ENCODE assay signal across 22 cellular contexts in genomic region chr11:124923296-124923695, GRCh38. TPM values are rescaled to one million over a fixed set of nuclear protein-coding genes. Genes with fewer than 3 reads are reported as not detected.
A peak's percentile ranks its signal among the peaks of the same experiment; 100 is the strongest.
DNase-seq lines count a peak whose midpoint lies in the region; ATAC-seq lines count a peak whose summit lies in the region.
"Had no signal": no experiment of that assay in that cellular context is flagged by ENCODE, and none has a peak within 500 bp of the region (broad histone marks: within the 10 kb centered on the region; RNA-seq: fewer than 3 reads in every experiment).

No MANE protein-coding gene starts in this region.

- H3K4me3 Mint-ChIP-seq in activated naive CD8-positive, alpha-beta T cell treated with anti-CD3 and anti-CD28 coated beads for 36 hours, result no peak overlapping the region
- H3K4me3 Mint-ChIP-seq in naive thymus-derived CD8-positive, alpha-beta T cell, result peak overlapping the region in 7 of 10 donors; percentile 7 to 64 (median 44)
- no peak overlapping the region for H3K4me3 Mint-ChIP-seq in activated T-helper 17 cell treated with anti-CD3 and anti-CD28 coated beads, Interleukin-2, amount 50 U/mL, for 72 hours

- peak; percentile 31 to 63 for ATAC-seq in naive thymus-derived CD8-positive, alpha-beta T cell
- ATAC-seq in activated T-helper 17 cell treated with anti-CD3 and anti-CD28 coated beads, Interleukin-2, amount 50 U/mL, for 72 hours (replicated peaks), result no peak
- ATAC-seq in GM18870 (IDR thresholded peaks at IDR 0.05; ENCODE audit: unreplicated experiment), result no peak
- ATAC-seq: GM12878 had no signal

- peak; percentile 9 for DNase-seq in activated CD4-positive, alpha-beta T cell treated with anti-CD3 and anti-CD28 coated beads, Interleukin-2, amount 50 U/mL, for 1 hour
- no peak for DNase-seq in activated CD4-positive, alpha-beta T cell treated with anti-CD3 and anti-CD28 coated beads for 4 hours
- peak; percentile 89 for DNase-seq in Jurkat, Clone E6-1 (ENCODE audit: low read depth, low spot score)
- DNase-seq in activated naive CD8-positive, alpha-beta T cell treated with anti-CD3 and anti-CD28 coated beads for 36 hours, result peak; percentile 11
- DNase-seq in naive thymus-derived CD8-positive, alpha-beta T cell, result peak in 5 of 10 donors; percentile 12 to 47 (median 31)
- no peak for DNase-seq in LoVo (ENCODE audit: low spot score)
- DNase-seq: BE2C, EL, MG63, NCI-H1048, NCI-H1436, NCI-H2029, NCI-H345, NCI-H524 treated with DMSO at 0.1 percent for 48 hours, SHP77 had no signal

- H3K4me1 Mint-ChIP-seq in activated naive CD8-positive, alpha-beta T cell treated with anti-CD3 and anti-CD28 coated beads for 36 hours, result peaks cover 11% of the 10 kb centered on the region
- peaks cover 21 to 37% (median 32%) of the 10 kb centered on the region in 4 donors for H3K4me1 Mint-ChIP-seq in naive thymus-derived CD8-positive, alpha-beta T cell
- no peaks in the 10 kb centered on the region for H3K4me1 Mint-ChIP-seq in activated T-helper 17 cell treated with anti-CD3 and anti-CD28 coated beads, Interleukin-2, amount 50 U/mL, for 72 hours

- POLR2A ChIA-PET in naive thymus-derived CD8-positive, alpha-beta T cell (lab: Charles Lee), result interaction anchor here (0.6 to 6.3 kb wide), 5 partner anchors 19 to 188 kb away, joined by 3 to 50 read pairs (median 5); partner anchors contain the start of genes CCDC15 and TMEM218

- H3K36me3 Mint-ChIP-seq in activated naive CD8-positive, alpha-beta T cell treated with anti-CD3 and anti-CD28 coated beads for 36 hours, result no peaks in the 10 kb centered on the region
- H3K36me3 Mint-ChIP-seq in naive thymus-derived CD8-positive, alpha-beta T cell, result no peaks in the 10 kb centered on the region
- no peaks in the 10 kb centered on the region for H3K36me3 Mint-ChIP-seq in activated T-helper 17 cell treated with anti-CD3 and anti-CD28 coated beads, Interleukin-2, amount 50 U/mL, for 72 hours (ENCODE audit: low read depth)

- H3K9me3 Mint-ChIP-seq in activated naive CD8-positive, alpha-beta T cell treated with anti-CD3 and anti-CD28 coated beads for 36 hours, result no peaks in the 10 kb centered on the region
- H3K9me3 Mint-ChIP-seq in naive thymus-derived CD8-positive, alpha-beta T cell, result no peaks in the 10 kb centered on the region
- H3K9me3 Mint-ChIP-seq in activated T-helper 17 cell treated with anti-CD3 and anti-CD28 coated beads, Interleukin-2, amount 50 U/mL, for 72 hours, result no peaks in the 10 kb centered on the region
- H3K9me3 Mint-ChIP-seq: CD4-positive, CD25-positive, alpha-beta regulatory T cell had no signal

- peak overlapping the region; percentile 23 for H3K4me3 ChIP-seq in Jurkat, Clone E6-1 (ENCODE audit: low read length)
- H3K4me3 ChIP-seq: GM12878, MG63 had no signal

- H3K27ac Mint-ChIP-seq in activated naive CD8-positive, alpha-beta T cell treated with anti-CD3 and anti-CD28 coated beads for 36 hours, result no peak overlapping the region
- H3K27ac Mint-ChIP-seq in naive thymus-derived CD8-positive, alpha-beta T cell, result peak overlapping the region in 6 of 10 donors; percentile 7 to 72 (median 42)
- no peak overlapping the region for H3K27ac Mint-ChIP-seq in activated T-helper 17 cell treated with anti-CD3 and anti-CD28 coated beads, Interleukin-2, amount 50 U/mL, for 72 hours

- H3K27me3 Mint-ChIP-seq in activated naive CD8-positive, alpha-beta T cell treated with anti-CD3 and anti-CD28 coated beads for 36 hours, result no peaks in the 10 kb centered on the region
- peaks cover 0 to 7% (median 0%) of the 10 kb centered on the region in 5 donors for H3K27me3 Mint-ChIP-seq in naive thymus-derived CD8-positive, alpha-beta T cell
- H3K27me3 Mint-ChIP-seq in activated T-helper 17 cell treated with anti-CD3 and anti-CD28 coated beads, Interleukin-2, amount 50 U/mL, for 72 hours, result no peaks in the 10 kb centered on the region

RNA-seq across cellular contexts. Expression of gene HEPN1, which starts 4.2 kb away (rescaled TPM):
- polyA plus RNA-seq in Jurkat, Clone E6-1 (2012; ENCODE audit: insufficient read depth, insufficient read length), result not detected
- not detected for total RNA-seq in activated naive CD8-positive, alpha-beta T cell treated with anti-CD3 and anti-CD28 coated beads for 36 hours
- total RNA-seq in naive thymus-derived CD8-positive, alpha-beta T cell, result not detected
- polyA plus RNA-seq in naive thymus-derived CD8-positive, alpha-beta T cell, result not detected
- total RNA-seq in activated T-helper 17 cell treated with anti-CD3 and anti-CD28 coated beads, Interleukin-2, amount 50 U/mL, for 72 hours, result not detected
- total RNA-seq: CD4-positive, CD25-positive, alpha-beta regulatory T cell; GM12878; H4; HT-29; RPMI7951 had no signal
- polyA plus RNA-seq: CD4-positive, CD25-positive, alpha-beta regulatory T cell; GM12878 had no signal

RNA-seq across cellular contexts. Expression of gene HEPACAM, which starts 12.6 kb away (rescaled TPM):
- polyA plus RNA-seq in Jurkat, Clone E6-1 (2012; ENCODE audit: insufficient read depth, insufficient read length), result 0.23 TPM
- not detected for total RNA-seq in activated naive CD8-positive, alpha-beta T cell treated with anti-CD3 and anti-CD28 coated beads for 36 hours
- total RNA-seq in naive thymus-derived CD8-positive, alpha-beta T cell, result not detected
- not detected for polyA plus RNA-seq in naive thymus-derived CD8-positive, alpha-beta T cell
- not detected for total RNA-seq in activated T-helper 17 cell treated with anti-CD3 and anti-CD28 coated beads, Interleukin-2, amount 50 U/mL, for 72 hours
- total RNA-seq: CD4-positive, CD25-positive, alpha-beta regulatory T cell; GM12878; H4; HT-29; RPMI7951 had no signal
- polyA plus RNA-seq: CD4-positive, CD25-positive, alpha-beta regulatory T cell had no signal

RNA-seq across cellular contexts. Expression of gene ROBO4, which starts 25.6 kb away (rescaled TPM):
- not detected for polyA plus RNA-seq in Jurkat, Clone E6-1 (2012; ENCODE audit: insufficient read depth, insufficient read length)
- not detected for total RNA-seq in activated naive CD8-positive, alpha-beta T cell treated with anti-CD3 and anti-CD28 coated beads for 36 hours
- not detected for total RNA-seq in naive thymus-derived CD8-positive, alpha-beta T cell
- polyA plus RNA-seq in naive thymus-derived CD8-positive, alpha-beta T cell, result under 1 TPM in 1 of 3 donors, not detected in 2; 0.04 TPM
- not detected for total RNA-seq in activated T-helper 17 cell treated with anti-CD3 and anti-CD28 coated beads, Interleukin-2, amount 50 U/mL, for 72 hours
- total RNA-seq: GM12878, HT-29 had no signal
- polyA plus RNA-seq: GM12878 had no signal

RNA-seq across cellular contexts. Expression of gene CCDC15, which starts 30.7 kb away (rescaled TPM):
- polyA plus RNA-seq in Jurkat, Clone E6-1 (2012; ENCODE audit: insufficient read depth, insufficient read length), result 10.3 TPM
- 1 to 10 TPM; 4.3 to 4.5 TPM for total RNA-seq in activated naive CD8-positive, alpha-beta T cell treated with anti-CD3 and anti-CD28 coated beads for 36 hours
- total RNA-seq in naive thymus-derived CD8-positive, alpha-beta T cell, result 1 to 10 TPM; 2.5 to 2.8 TPM
- polyA plus RNA-seq in naive thymus-derived CD8-positive, alpha-beta T cell, result 1 to 10 TPM; 1.5 to 2.2 (median 2.1) TPM
- total RNA-seq in activated T-helper 17 cell treated with anti-CD3 and anti-CD28 coated beads, Interleukin-2, amount 50 U/mL, for 72 hours, result 1 to 10 TPM; 5.5 to 8.7 TPM

RNA-seq across cellular contexts. Expression of gene ROBO3, which starts 58.1 kb away (rescaled TPM):
- polyA plus RNA-seq in Jurkat, Clone E6-1 (2012; ENCODE audit: insufficient read depth, insufficient read length), result 28.9 TPM
- total RNA-seq in activated naive CD8-positive, alpha-beta T cell treated with anti-CD3 and anti-CD28 coated beads for 36 hours, result 10 to 100 TPM; 17.9 to 23.7 TPM
- total RNA-seq in naive thymus-derived CD8-positive, alpha-beta T cell, result 10 to 100 TPM; 49.4 to 55.0 TPM
- 1 to 10 TPM; 5.8 to 7.0 (median 6.9) TPM for polyA plus RNA-seq in naive thymus-derived CD8-positive, alpha-beta T cell
- total RNA-seq in activated T-helper 17 cell treated with anti-CD3 and anti-CD28 coated beads, Interleukin-2, amount 50 U/mL, for 72 hours, result 1 to 10 TPM; 8.1 TPM

Comparison
In these comparisons a context has a peak if more than half of its experiments do, and no peak if none do; other contexts are left out.
1. DNase-seq: peak in activated CD4-positive, alpha-beta T cell treated with anti-CD3 and anti-CD28 coated beads, Interleukin-2, amount 50 U/mL, for 1 hour (single experiment), Jurkat, Clone E6-1 (single experiment) and activated naive CD8-positive, alpha-beta T cell treated with anti-CD3 and anti-CD28 coated beads for 36 hours (single experiment); none in activated CD4-positive, alpha-beta T cell treated with anti-CD3 and anti-CD28 coated beads for 4 hours (0 of 2) and LoVo (single experiment).
2. H3K27ac Mint-ChIP-seq: peak in naive thymus-derived CD8-positive, alpha-beta T cell (6 of 10); none in activated naive CD8-positive, alpha-beta T cell treated with anti-CD3 and anti-CD28 coated beads for 36 hours (single experiment) and activated T-helper 17 cell treated with anti-CD3 and anti-CD28 coated beads, Interleukin-2, amount 50 U/mL, for 72 hours (single experiment).
3. H3K4me3 Mint-ChIP-seq: peak in naive thymus-derived CD8-positive, alpha-beta T cell (7 of 10); none in activated naive CD8-positive, alpha-beta T cell treated with anti-CD3 and anti-CD28 coated beads for 36 hours (single experiment) and activated T-helper 17 cell treated with anti-CD3 and anti-CD28 coated beads, Interleukin-2, amount 50 U/mL, for 72 hours (single experiment).
4. ATAC-seq: peak in naive thymus-derived CD8-positive, alpha-beta T cell (2 of 2); none in activated T-helper 17 cell treated with anti-CD3 and anti-CD28 coated beads, Interleukin-2, amount 50 U/mL, for 72 hours (single experiment) and GM18870 (single experiment).